Comparison of ENCODE assay signal across 7 cellular contexts in genomic region chr3:52983336-52983807, GRCh38.
DNase-seq lines count a peak whose midpoint lies in the region; ATAC-seq and TF ChIP-seq lines count a peak whose summit lies in the region.

No MANE protein-coding gene starts in this region.

- H3K4me1 ChIP-seq in hepatocyte (ENCODE audit: insufficient read depth) = no peaks in the 10 kb centered on the region

- no peak overlapping the region for H3K27ac ChIP-seq in hepatocyte

- peaks cover 6% of the 10 kb centered on the region for H3K79me2 ChIP-seq in hepatocyte

- no peaks in the 10 kb centered on the region for H3K9me3 Mint-ChIP-seq in immature natural killer cell
- no peaks in the 10 kb centered on the region for H3K9me3 Mint-ChIP-seq in stimulated activated naive CD8-positive, alpha-beta T cell treated with anti-CD3 and anti-CD28 coated beads, Interleukin-15, amount 100 ng/mL, for 72 hours

- no peaks in the 10 kb centered on the region for H3K36me3 ChIP-seq in hepatocyte (replicated peaks; ENCODE audit: insufficient read depth, low read depth)

- no peak for TF ChIP-seq CTCF in hepatocyte (IDR thresholded peaks at IDR 0.05; ENCODE audit: poor library complexity)

- H3K9me2 ChIP-seq in hepatocyte (replicated peaks; ENCODE audit: insufficient read depth) = no peaks in the 10 kb centered on the region

- peaks cover 0 to 3% (median 0%) of the 10 kb centered on the region in 3 donors for H3K36me3 Mint-ChIP-seq in immature natural killer cell

- peak; percentile 31 to 33 for DNase-seq in activated CD4-positive, alpha-beta T cell treated with anti-CD3 and anti-CD28 coated beads for 24 hours (ENCODE audit: low read depth in 2 of 2)
- DNase-seq in immature natural killer cell (peak; percentile 19 to 33 (median 21)), posterior cingulate gyrus (no peak), hepatocyte (ENCODE audit: low spot score) (no peak)
- DNase-seq in stimulated activated naive CD8-positive, alpha-beta T cell treated with anti-CD3 and anti-CD28 coated beads, Interleukin-15, amount 100 ng/mL, for 72 hours = peak; percentile 66 to 82

- no peak overlapping the region for H2AFZ ChIP-seq in hepatocyte

- H3K27me3 Mint-ChIP-seq in immature natural killer cell (ENCODE audit: low read depth in 3 of 3) = no peaks in the 10 kb centered on the region
- no peaks in the 10 kb centered on the region for H3K27me3 Mint-ChIP-seq in stimulated activated naive CD8-positive, alpha-beta T cell treated with anti-CD3 and anti-CD28 coated beads, Interleukin-15, amount 100 ng/mL, for 72 hours

- H3K9me3 ChIP-seq in hepatocyte (ENCODE audit: low read depth) = no peaks in the 10 kb centered on the region

- 95% methylated on average over 5 of the region's 5 CpGs for WGBS in hepatocyte (ENCODE audit: low lambda C conversion rate, missing lambda C conversion rate)

- H3K27ac Mint-ChIP-seq in immature natural killer cell = peak overlapping the region; percentile 30 to 91 (median 76)
- H3K27ac Mint-ChIP-seq in stimulated activated naive CD8-positive, alpha-beta T cell treated with anti-CD3 and anti-CD28 coated beads, Interleukin-15, amount 100 ng/mL, for 72 hours = peak overlapping the region; percentile 89 to 91

- H4K20me1 ChIP-seq in hepatocyte (ENCODE audit: insufficient read depth, poor library complexity, severe bottlenecking) = no peaks in the 10 kb centered on the region

- no peaks in the 10 kb centered on the region for H3K27me3 ChIP-seq in hepatocyte

- H3K4me2 ChIP-seq in hepatocyte = no peak overlapping the region

- H3K4me3 Mint-ChIP-seq in immature natural killer cell = peak overlapping the region; percentile 5 to 67 (median 15)
- H3K4me3 Mint-ChIP-seq in stimulated activated naive CD8-positive, alpha-beta T cell treated with anti-CD3 and anti-CD28 coated beads, Interleukin-15, amount 100 ng/mL, for 72 hours = peak overlapping the region; percentile 71 to 79

- peaks cover 23 to 36% of the 10 kb centered on the region in 2 donors for H3K4me1 Mint-ChIP-seq in immature natural killer cell
- H3K4me1 Mint-ChIP-seq in stimulated activated naive CD8-positive, alpha-beta T cell treated with anti-CD3 and anti-CD28 coated beads, Interleukin-15, amount 100 ng/mL, for 72 hours = peaks cover 40% of the 10 kb centered on the region

- no peak overlapping the region for H3K4me3 ChIP-seq in hepatocyte

- intact Hi-C loops in posterior cingulate gyrus (cut with DNase I) = no loop called here

- peak; percentile 94 for ATAC-seq in GM19395 (IDR thresholded peaks at IDR 0.05; ENCODE audit: unreplicated experiment)
- peak; percentile 89 for ATAC-seq in HG03342 (IDR thresholded peaks at IDR 0.05; ENCODE audit: unreplicated experiment)
- ATAC-seq in stimulated activated naive CD8-positive, alpha-beta T cell treated with anti-CD3 and anti-CD28 coated beads, Interleukin-15, amount 100 ng/mL, for 72 hours = peak; percentile 98

Comparison
In these comparisons a context has a peak if more than half of its experiments do, and no peak if none do; other contexts are left out.
1. DNase-seq: peak in activated CD4-positive, alpha-beta T cell treated with anti-CD3 and anti-CD28 coated beads for 24 hours (2 of 2), immature natural killer cell (3 of 3) and stimulated activated naive CD8-positive, alpha-beta T cell treated with anti-CD3 and anti-CD28 coated beads, Interleukin-15, amount 100 ng/mL, for 72 hours (2 of 2); none in posterior cingulate gyrus (0 of 10) and hepatocyte (single experiment).
2. Peak in every context shown above with its lines, with median percentiles within 50 percentile points of each other: ATAC-seq.